ENCODE assay signal across 2 cellular contexts in genomic region chr2:186636800-186637795, GRCh38.
TF ChIP-seq lines count a peak whose summit lies in the region.

No MANE protein-coding gene starts in this region.

TF ChIP-seq in K562, 482 proteins besides CTCF, POLR2A, EP300 and RAD21:
- no peak for TF ChIP-seq KAT2B (IDR thresholded peaks at IDR 0.05; ENCODE audit: low read depth, low read length)
- no peak for TF ChIP-seq NFYB (IDR thresholded peaks at IDR 0.05; ENCODE audit: extremely low read depth, insufficient read length)
- TF ChIP-seq MAFG (tag; conservative IDR thresholded peaks at IDR 0.05) = peak; percentile 88
- TF ChIP-seq ZNF316 (IDR thresholded peaks at IDR 0.05) = peak; percentile 96
- peak; percentile 93 for TF ChIP-seq MAFK (IDR thresholded peaks at IDR 0.05; ENCODE audit: low read length)
- no peak for TF ChIP-seq CHD4 (IDR thresholded peaks at IDR 0.05; ENCODE audit: insufficient read depth, insufficient replicate concordance, low read depth, low read length, poor library complexity, severe bottlenecking)
- TF ChIP-seq C11orf30 (IDR thresholded peaks at IDR 0.05; ENCODE audit: low read depth) = peak; percentile 91
- peak; percentile 89 for TF ChIP-seq MAFF (IDR thresholded peaks at IDR 0.05; ENCODE audit: low read length)

TF ChIP-seq in HepG2, 621 proteins besides CTCF, POLR2A, EP300 and RAD21:
- TF ChIP-seq ZNF263 (CRISPR knock-in tag; IDR thresholded peaks at IDR 0.05) (no peak), MAFF (IDR thresholded peaks at IDR 0.05; ENCODE audit: low read depth, low read length) (peak; percentile 89), MAFK (conservative IDR thresholded peaks at IDR 0.05 in 1 of 2, IDR thresholded peaks at IDR 0.05 in 1 of 2; ENCODE audit: low read length in 2 of 2) (peak; percentile 92 to 95)
TF ChIP-seq in HepG2: peak in this region for 2.
